ENCODE assay signal across 30 cellular contexts in the genomic region with DNA sequence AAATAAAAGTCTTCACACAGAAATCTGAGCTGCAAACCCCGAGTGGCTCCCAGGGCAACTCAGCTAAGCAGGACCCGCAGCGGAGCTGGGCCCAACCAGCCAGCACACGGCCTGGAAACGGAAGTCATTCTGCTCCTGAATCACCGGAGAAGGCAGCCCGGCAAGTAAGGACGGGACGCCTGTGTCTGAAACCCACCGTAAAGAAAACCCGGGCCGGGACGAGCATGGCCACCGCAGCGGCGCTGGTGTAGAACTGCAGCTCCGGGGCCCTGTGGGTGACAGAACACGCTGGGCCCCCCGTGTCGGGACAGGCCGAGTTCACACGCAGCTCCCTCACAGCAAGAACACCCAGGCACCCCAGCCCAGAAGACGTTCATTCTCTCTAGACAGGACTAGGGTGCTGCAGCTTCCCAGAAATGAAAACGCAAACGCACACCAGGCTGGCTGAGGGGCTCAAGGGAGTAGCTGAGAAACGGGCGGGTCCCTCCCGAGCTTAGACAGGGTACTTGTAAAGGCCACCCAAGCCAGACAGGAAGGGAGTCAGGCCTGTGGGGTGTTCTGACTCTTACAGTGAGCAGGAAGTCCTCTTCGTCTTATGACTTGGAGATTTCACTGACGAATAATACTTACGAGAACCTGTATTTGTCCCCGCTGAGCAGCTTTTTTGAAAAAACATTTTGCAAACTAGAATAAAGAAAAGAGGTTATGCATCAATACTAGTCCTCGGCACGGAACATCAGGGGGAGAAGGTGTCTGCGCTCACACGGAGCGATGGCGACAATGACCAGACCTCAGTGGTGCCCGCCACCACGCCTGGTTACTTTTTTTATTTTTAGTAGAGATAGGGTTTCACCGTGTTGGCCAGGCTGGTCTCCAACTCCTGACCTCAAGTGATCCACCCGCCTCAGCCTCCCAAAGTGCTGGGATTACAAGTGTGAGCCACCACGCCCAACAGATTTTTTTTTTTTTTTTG. TPM values are rescaled to one million over a fixed set of nuclear protein-coding genes. Genes with fewer than 3 reads are reported as not detected.
DNase-seq lines count a peak whose midpoint lies in the region; ATAC-seq, FAIRE-seq and TF ChIP-seq lines count a peak whose summit lies in the region.
"Had no signal": no experiment of that assay in that cellular context is flagged by ENCODE, and none has a peak within 500 bp of the region (broad histone marks: within the 10 kb centered on the region; RNA-seq: fewer than 3 reads in every experiment).

No MANE protein-coding gene starts in this region.

- TF ChIP-seq RAD21 in SK-N-SH (IDR thresholded peaks at IDR 0.05; ENCODE audit: low read length): no peak
- TF ChIP-seq RAD21 in HepG2 (CRISPR knock-in tag; IDR thresholded peaks at IDR 0.05): no peak

- H3K27ac ChIP-seq in SK-N-SH (ENCODE audit: low read depth in 2 of 2, low read length in 1 of 2) (no peak overlapping the region), HepG2 (ENCODE audit: extremely low read length, insufficient read depth, low read length) (no peak overlapping the region), spleen (peak overlapping the region in 1 of 8 donors; percentile 17)
- H3K27ac ChIP-seq: 22Rv1, gastrocnemius medialis, KMS-11, SK-N-MC had no signal

- TF ChIP-seq POLR2A in NB4 (IDR thresholded peaks at IDR 0.05; ENCODE audit: extremely low read depth, insufficient read length) (peak; percentile 52), HepG2 (IDR thresholded peaks at IDR 0.05; ENCODE audit: insufficient read depth in 1 of 2, low read depth in 2 of 2, low read length in 2 of 2) (no peak), spleen (IDR thresholded peaks at IDR 0.05) (no peak)

- H3K79me2 ChIP-seq in SK-N-SH (ENCODE audit: insufficient read depth): no peaks in the 10 kb centered on the region
- no peaks in the 10 kb centered on the region for H3K79me2 ChIP-seq in HepG2 (ENCODE audit: insufficient read depth, low read length)

- no peak overlapping the region for H3K4me2 ChIP-seq in SK-N-SH
- no peak overlapping the region for H3K4me2 ChIP-seq in HepG2 (ENCODE audit: low read depth, low read length)
- H3K4me2 ChIP-seq: KMS-11 had no signal

- ATAC-seq in SK-N-SH treated with all-trans-retinoic acid at 6 μM for 48 hours (no peak), HepG2 (no peak), GM18861 (IDR thresholded peaks at IDR 0.05; ENCODE audit: unreplicated experiment) (no peak)
- ATAC-seq: gastrocnemius medialis; stimulated activated effector memory CD8-positive, alpha-beta T cell treated with anti-CD3 and anti-CD28 coated beads, Interleukin-12 subunit alpha, Interleukin-12 subunit beta, amount 100 ng/mL, for 72 hours had no signal

- no peaks in the 10 kb centered on the region for H3K9me2 ChIP-seq in SK-N-SH

- TF ChIP-seq EP300 in SK-N-SH (IDR thresholded peaks at IDR 0.05; ENCODE audit: borderline replicate concordance in 1 of 2, low read depth in 1 of 2, low read length in 1 of 2): no peak
- TF ChIP-seq EP300 in HepG2 (IDR thresholded peaks at IDR 0.05; ENCODE audit: low read depth in 2 of 2, low read length in 2 of 2): no peak
- TF ChIP-seq EP300 in HepG2 (CRISPR knock-in tag; IDR thresholded peaks at IDR 0.05; ENCODE audit: borderline replicate concordance): no peak

- no peaks in the 10 kb centered on the region for H3K9me3 ChIP-seq in SK-N-SH
- no peaks in the 10 kb centered on the region for H3K9me3 ChIP-seq in HepG2 (ENCODE audit: low read length)
- no peaks in the 10 kb centered on the region for H3K9me3 ChIP-seq in spleen
- H3K9me3 ChIP-seq: gastrocnemius medialis had no signal

- H3K9ac ChIP-seq in SK-N-SH (no peak overlapping the region), HepG2 (ENCODE audit: insufficient read depth, low read depth, low read length) (no peak overlapping the region)
- H3K9ac ChIP-seq: KMS-11 had no signal

- H3K36me3 ChIP-seq in SK-N-SH (replicated peaks in 1 of 2; ENCODE audit: control insufficient read depth in 1 of 2, insufficient read depth in 2 of 2, low read length in 1 of 2): peaks cover 0 to 45% of the 10 kb centered on the region in 2 experiments
- H3K36me3 ChIP-seq in HepG2 (replicated peaks in 1 of 2; ENCODE audit: control insufficient read depth in 1 of 2, insufficient read depth in 2 of 2, low read length in 2 of 2): peaks cover 6 to 40% of the 10 kb centered on the region in 2 experiments; a peak in 4 of 5 replicates
- peaks cover 0 to 92% (median 61%) of the 10 kb centered on the region in 6 donors for H3K36me3 ChIP-seq in spleen

- TF ChIP-seq CTCF in SK-N-SH (IDR thresholded peaks at IDR 0.05): no peak
- TF ChIP-seq CTCF in NB4 (IDR thresholded peaks at IDR 0.05; ENCODE audit: low read depth, low read length): no peak
- TF ChIP-seq CTCF in HepG2 (CRISPR knock-in tag; IDR thresholded peaks at IDR 0.05): no peak
- TF ChIP-seq CTCF in spleen (IDR thresholded peaks at IDR 0.05 in 8 of 11, conservative IDR thresholded peaks at IDR 0.05 in 3 of 11): no peak

- peak; percentile 11 for DNase-seq in SK-N-SH
- peak; percentile 95 for DNase-seq in NB4 (ENCODE audit: low read depth)
- no peak for DNase-seq in HepG2 (ENCODE audit: low spot score)
- DNase-seq in spleen: peak; percentile 69
- no peak for DNase-seq in HuH-7.5 (ENCODE audit: low spot score)
- DNase-seq in NCI-H69 (lab: John Stamatoyannopoulos, UW): no peak
- DNase-seq: activated CD4-positive, alpha-beta T cell treated with anti-CD3 and anti-CD28 coated beads for 1 hour; activated CD8-positive, alpha-beta memory T cell treated with anti-CD3 and anti-CD28 coated beads for 24 hours; activated effector memory CD4-positive, alpha-beta T cell treated with anti-CD3 and anti-CD28 coated beads, Interleukin-2, amount 50 U/mL, for 16 hours; central memory CD4-positive, alpha-beta T cell; EL; gastrocnemius medialis; hippocampal formation; NCI-H1436 treated with DMSO at 0.1 percent for 48 hours; NCI-H446; RPMI8226; stimulated activated CD4-positive, alpha-beta T cell treated with anti-CD3 and anti-CD28 coated beads, Interleukin-2, amount 100 ng/mL, for 48 hours; substantia nigra; T-helper 2 cell had no signal

- WGBS in SK-N-SH (ENCODE audit: low lambda C conversion rate): 92% methylated on average over 28 of the region's 43 CpGs
- 97% methylated on average over 43 of the region's 43 CpGs for WGBS in HepG2 (ENCODE audit: low lambda C conversion rate)
- 87 to 92% (median 91%) methylated on average over 38 to 43 of the region's 43 CpGs for WGBS in spleen, 5 donors

- no TSS peak for BruUV-seq in HepG2 (replicated peaks; lab: Mats Ljungman, UMichigan)

- H3K27me3 ChIP-seq in SK-N-SH (ENCODE audit: insufficient read depth) (no peaks in the 10 kb centered on the region), HepG2 (ENCODE audit: control insufficient read depth in 1 of 2, insufficient read depth in 2 of 2, low read length in 2 of 2) (no peaks in the 10 kb centered on the region), spleen (replicated peaks in 1 of 7) (no peaks in the 10 kb centered on the region)
- H3K27me3 ChIP-seq: gastrocnemius medialis had no signal

- CTCF ChIA-PET in SK-N-SH (lab: Yijun Ruan, JAX) (no interaction called here), HepG2 (lab: Yijun Ruan, JAX; ENCODE audit: low intra/inter-chr PET ratio, low total read pairs) (no interaction called here)

- H3F3A ChIP-seq in SK-N-SH (replicated peaks; ENCODE audit: insufficient read depth): no peaks in the 10 kb centered on the region

- H2AFZ ChIP-seq in SK-N-SH (ENCODE audit: low read depth) (no peak overlapping the region), HepG2 (ENCODE audit: low read length) (no peak overlapping the region)

- H3K4me3 ChIP-seq in SK-N-SH (ENCODE audit: low read depth in 2 of 2, low read length in 1 of 2) (no peak overlapping the region), NB4 (ENCODE audit: low read depth, low read length) (peak overlapping the region; percentile 54), HepG2 (replicated peaks in 1 of 3; ENCODE audit: insufficient read depth in 1 of 3, low read depth in 2 of 3, low read length in 3 of 3) (no peak overlapping the region), spleen (no peak overlapping the region)
- H3K4me3 ChIP-seq: gastrocnemius medialis, SK-N-MC had no signal

- no peak for FAIRE-seq in HepG2 (lab: Jason Lieb, UNC)
- FAIRE-seq: endometrium, GM12892 had no signal

- in situ Hi-C loops in HepG2 (cut with HindIII; ENCODE audit: extremely low pct_ligation_motif_present, low pct_unique_long_range_greater_than_20kb): no loop called here

- intact Hi-C loops in HepG2 (cut with micrococcal nuclease; ENCODE audit: unreplicated experiment) (no loop called here), spleen (cut with DNase I; ENCODE audit: low total_unique reads) (loop anchor here (10.0 kb wide), 1 partner anchor 55 kb away; the partner anchor contains the start of gene CDK11A)

- no peaks in the 10 kb centered on the region for H4K20me1 ChIP-seq in SK-N-SH (ENCODE audit: insufficient read depth)
- no peaks in the 10 kb centered on the region for H4K20me1 ChIP-seq in HepG2 (ENCODE audit: insufficient read depth, low read length)

- POLR2A ChIA-PET in SK-N-SH (lab: Yijun Ruan, JAX) (no interaction called here), HepG2 (lab: Yijun Ruan, JAX) (interaction anchor here (0.6 kb wide), 1 partner anchor 10 kb away, joined by 3 read pairs; no protein-coding TSS in a partner anchor)

- H3K4me1 ChIP-seq in SK-N-SH (ENCODE audit: control insufficient read depth in 1 of 2, insufficient read depth in 2 of 2, low read depth in 1 of 2, low read length in 1 of 2) (no peaks in the 10 kb centered on the region; a peak in 1 of 4 replicates), HepG2 (ENCODE audit: insufficient read depth, low read length) (no peaks in the 10 kb centered on the region), spleen (peaks cover 0 to 12% (median 0%) of the 10 kb centered on the region in 6 donors)
- H3K4me1 ChIP-seq: gastrocnemius medialis had no signal

RNA-seq across cellular contexts. Expression of gene CDK11B, which starts 10.9 kb away (rescaled TPM):
- 11.3 and 15.0 TPM in 2 replicates for polyA plus RNA-seq in SK-N-SH (2012; rRNA removed)
- polyA plus RNA-seq in SK-N-SH (2012; cell fraction: cytosol; rRNA removed): 13.7 and 15.0 TPM in 2 replicates
- polyA plus RNA-seq in SK-N-SH (2012; cell fraction: nucleus; rRNA removed): 31.3 and 32.9 TPM in 2 replicates
- total RNA-seq in HepG2 (2016; rRNA removed; fragmentation: Illumina TruSeq; extraction: Trizol): 12.4 and 15.1 TPM in 2 replicates
- 2.3 and 3.1 TPM in 2 replicates for total RNA-seq in HepG2 (2016; cell fraction: cytosol; rRNA removed; fragmentation: Illumina TruSeq; extraction: Trizol; ENCODE audit: low read depth)
- total RNA-seq in HepG2 (2016; cell fraction: insoluble cytoplasmic fraction; rRNA removed; fragmentation: Illumina TruSeq; extraction: Trizol): 9.4 and 16.6 TPM in 2 replicates
- 3.6 and 4.3 TPM in 2 replicates for total RNA-seq in HepG2 (2016; cell fraction: membrane; rRNA removed; fragmentation: Illumina TruSeq; extraction: Trizol)
- total RNA-seq in HepG2 (2016; cell fraction: nucleus; rRNA removed; fragmentation: Illumina TruSeq; extraction: Trizol): 11.2 TPM in 2 replicates
- 3.6 and 3.9 TPM in 2 replicates for polyA plus RNA-seq in HepG2 (2011; rRNA removed)
- 3.1 TPM in 2 replicates for polyA plus RNA-seq in HepG2 (2011; cell fraction: cytosol; rRNA removed)
- 20.3 and 22.5 TPM in 2 replicates for polyA plus RNA-seq in HepG2 (2011; cell fraction: nucleus; rRNA removed)
- polyA plus RNA-seq in HepG2 (2012): 15.9 and 17.5 TPM in 2 replicates
- 1.4 and 2.2 TPM in 2 replicates for polyA plus RNA-seq in HepG2 (2016; cell fraction: cytosol; fragmentation: Illumina TruSeq; extraction: Trizol; ENCODE audit: low read depth)
- polyA plus RNA-seq in HepG2 (2016; cell fraction: insoluble cytoplasmic fraction; fragmentation: Illumina TruSeq; extraction: Trizol; ENCODE audit: low read depth): 21.8 and 26.2 TPM in 2 replicates
- 4.1 TPM in 2 replicates for polyA plus RNA-seq in HepG2 (2016; cell fraction: membrane; fragmentation: Illumina TruSeq; extraction: Trizol; ENCODE audit: low read depth)
- 56.5 and 61.8 TPM in 2 replicates for polyA plus RNA-seq in HepG2 (2016; cell fraction: nucleus; fragmentation: Illumina TruSeq; extraction: Trizol; ENCODE audit: insufficient read depth, low read depth)
- 2.6 and 3.1 TPM in 2 replicates for polyA minus RNA-seq in HepG2 (2011; rRNA and poly(A)+ RNA removed; ENCODE audit: low replicate concordance)
- polyA minus RNA-seq in HepG2 (2011; cell fraction: cytosol; rRNA and poly(A)+ RNA removed): 2.2 and 3.0 TPM in 2 replicates
- polyA minus RNA-seq in HepG2 (2011; cell fraction: nucleus; rRNA and poly(A)+ RNA removed): 3.1 and 3.4 TPM in 2 replicates
- 10 to 100 TPM; 19.4 to 34.1 (median 27.9) TPM for total RNA-seq in spleen
- 10 to 100 TPM; 20.0 to 38.2 (median 31.2) TPM for polyA plus RNA-seq in spleen

RNA-seq across cellular contexts. Expression of gene SLC35E2B, which starts 22.8 kb away (rescaled TPM):
- polyA plus RNA-seq in SK-N-SH (2012; rRNA removed) (20.5 and 20.6 TPM in 2 replicates), HepG2 (2011; rRNA removed) (19.7 and 25.8 TPM in 2 replicates), spleen (10 to 100 TPM; 18.3 to 26.7 (median 21.9) TPM)
- polyA plus RNA-seq in SK-N-SH (2012; cell fraction: cytosol; rRNA removed): 15.5 and 19.2 TPM in 2 replicates
- polyA plus RNA-seq in SK-N-SH (2012; cell fraction: nucleus; rRNA removed): 58.2 and 59.5 TPM in 2 replicates
- total RNA-seq in HepG2 (2016; rRNA removed; fragmentation: Illumina TruSeq; extraction: Trizol) (10.2 and 14.1 TPM in 2 replicates), spleen (100 to 1,000 TPM in 1 of 7 donors, 10 to 100 TPM in 6; 48.3 to 105 (median 63.1) TPM)
- 6.4 and 6.9 TPM in 2 replicates for total RNA-seq in HepG2 (2016; cell fraction: cytosol; rRNA removed; fragmentation: Illumina TruSeq; extraction: Trizol; ENCODE audit: low read depth)
- total RNA-seq in HepG2 (2016; cell fraction: insoluble cytoplasmic fraction; rRNA removed; fragmentation: Illumina TruSeq; extraction: Trizol): 8.0 and 14.4 TPM in 2 replicates
- total RNA-seq in HepG2 (2016; cell fraction: membrane; rRNA removed; fragmentation: Illumina TruSeq; extraction: Trizol): 9.4 and 10.0 TPM in 2 replicates
- 15.3 and 21.0 TPM in 2 replicates for total RNA-seq in HepG2 (2016; cell fraction: nucleus; rRNA removed; fragmentation: Illumina TruSeq; extraction: Trizol)
- polyA plus RNA-seq in HepG2 (2011; cell fraction: cytosol; rRNA removed): 14.2 and 15.2 TPM in 2 replicates
- polyA plus RNA-seq in HepG2 (2011; cell fraction: nucleus; rRNA removed): 73.9 and 74.2 TPM in 2 replicates
- polyA plus RNA-seq in HepG2 (2012): 16.8 and 19.4 TPM in 2 replicates
- 2.0 TPM in 2 replicates for polyA plus RNA-seq in HepG2 (2016; cell fraction: cytosol; fragmentation: Illumina TruSeq; extraction: Trizol; ENCODE audit: low read depth)
- polyA plus RNA-seq in HepG2 (2016; cell fraction: insoluble cytoplasmic fraction; fragmentation: Illumina TruSeq; extraction: Trizol; ENCODE audit: low read depth): 10.1 and 12.8 TPM in 2 replicates
- polyA plus RNA-seq in HepG2 (2016; cell fraction: membrane; fragmentation: Illumina TruSeq; extraction: Trizol; ENCODE audit: low read depth): 5.9 and 6.3 TPM in 2 replicates
- polyA plus RNA-seq in HepG2 (2016; cell fraction: nucleus; fragmentation: Illumina TruSeq; extraction: Trizol; ENCODE audit: insufficient read depth, low read depth): 59.0 and 64.5 TPM in 2 replicates
- 23.7 and 29.9 TPM in 2 replicates for polyA minus RNA-seq in HepG2 (2011; rRNA and poly(A)+ RNA removed; ENCODE audit: low replicate concordance)
- 12.5 and 12.9 TPM in 2 replicates for polyA minus RNA-seq in HepG2 (2011; cell fraction: cytosol; rRNA and poly(A)+ RNA removed)
- polyA minus RNA-seq in HepG2 (2011; cell fraction: nucleus; rRNA and poly(A)+ RNA removed): 19.1 and 24.4 TPM in 2 replicates

RNA-seq across cellular contexts. Expression of gene MMP23B, which starts 37.8 kb away (rescaled TPM):
- polyA plus RNA-seq in SK-N-SH (2012; rRNA removed): 0.96 and 1.2 TPM in 2 replicates
- 0.10 and 0.15 TPM in 2 replicates for polyA plus RNA-seq in SK-N-SH (2012; cell fraction: cytosol; rRNA removed)
- 9.6 and 17.1 TPM in 2 replicates for polyA plus RNA-seq in SK-N-SH (2012; cell fraction: nucleus; rRNA removed)
- total RNA-seq in HepG2 (2016; rRNA removed; fragmentation: Illumina TruSeq; extraction: Trizol): 0.75 and 1.0 TPM in 2 replicates
- 1.0 and 1.4 TPM in 2 replicates for total RNA-seq in HepG2 (2016; cell fraction: cytosol; rRNA removed; fragmentation: Illumina TruSeq; extraction: Trizol; ENCODE audit: low read depth)
- 0.46 and 1.8 TPM in 2 replicates for total RNA-seq in HepG2 (2016; cell fraction: insoluble cytoplasmic fraction; rRNA removed; fragmentation: Illumina TruSeq; extraction: Trizol)
- total RNA-seq in HepG2 (2016; cell fraction: membrane; rRNA removed; fragmentation: Illumina TruSeq; extraction: Trizol): 1.1 and 1.5 TPM in 2 replicates
- 2.1 and 2.7 TPM in 2 replicates for total RNA-seq in HepG2 (2016; cell fraction: nucleus; rRNA removed; fragmentation: Illumina TruSeq; extraction: Trizol)
- polyA plus RNA-seq in HepG2 (2011; rRNA removed): 0.61 and 2.0 TPM in 2 replicates
- 0.92 and 1.5 TPM in 2 replicates for polyA plus RNA-seq in HepG2 (2011; cell fraction: cytosol; rRNA removed)
- polyA plus RNA-seq in HepG2 (2011; cell fraction: nucleus; rRNA removed): 16.7 and 18.0 TPM in 2 replicates
- 0.85 and 1.5 TPM in 2 replicates for polyA plus RNA-seq in HepG2 (2012)
- polyA plus RNA-seq in HepG2 (2016; cell fraction: cytosol; fragmentation: Illumina TruSeq; extraction: Trizol; ENCODE audit: low read depth): 0.46 and 1.3 TPM in 2 replicates
- polyA plus RNA-seq in HepG2 (2016; cell fraction: insoluble cytoplasmic fraction; fragmentation: Illumina TruSeq; extraction: Trizol; ENCODE audit: low read depth): 0.38 and 0.46 TPM in 2 replicates
- 0.78 and 1.4 TPM in 2 replicates for polyA plus RNA-seq in HepG2 (2016; cell fraction: membrane; fragmentation: Illumina TruSeq; extraction: Trizol; ENCODE audit: low read depth)
- polyA plus RNA-seq in HepG2 (2016; cell fraction: nucleus; fragmentation: Illumina TruSeq; extraction: Trizol; ENCODE audit: insufficient read depth, low read depth): 0.47 and 1.1 TPM in 2 replicates
- polyA minus RNA-seq in HepG2 (2011; rRNA and poly(A)+ RNA removed; ENCODE audit: low replicate concordance): 0.54 and 0.75 TPM in 2 replicates
- 0.79 TPM in 1 of 2 replicates, not detected in the other for polyA minus RNA-seq in HepG2 (2011; cell fraction: cytosol; rRNA and poly(A)+ RNA removed)
- 0.77 and 1.4 TPM in 2 replicates for polyA minus RNA-seq in HepG2 (2011; cell fraction: nucleus; rRNA and poly(A)+ RNA removed)
- total RNA-seq in spleen: 1 to 10 TPM; 1.4 to 7.3 (median 5.8) TPM
- 1 to 10 TPM; 4.2 to 9.3 (median 6.3) TPM for polyA plus RNA-seq in spleen
- total RNA-seq: dermis microvascular lymphatic vessel endothelial cell, H4, HT1080 had no signal

RNA-seq across cellular contexts. Expression of gene CDK11A, which starts 54.4 kb away (rescaled TPM):
- polyA plus RNA-seq in SK-N-SH (2012; rRNA removed): 22.0 and 24.0 TPM in 2 replicates
- 9.6 and 10.1 TPM in 2 replicates for polyA plus RNA-seq in SK-N-SH (2012; cell fraction: cytosol; rRNA removed)
- 159 and 185 TPM in 2 replicates for polyA plus RNA-seq in SK-N-SH (2012; cell fraction: nucleus; rRNA removed)
- total RNA-seq in HepG2 (2016; rRNA removed; fragmentation: Illumina TruSeq; extraction: Trizol): 4.7 and 17.9 TPM in 2 replicates
- total RNA-seq in HepG2 (2016; cell fraction: cytosol; rRNA removed; fragmentation: Illumina TruSeq; extraction: Trizol; ENCODE audit: low read depth): 26.1 and 31.2 TPM in 2 replicates
- total RNA-seq in HepG2 (2016; cell fraction: insoluble cytoplasmic fraction; rRNA removed; fragmentation: Illumina TruSeq; extraction: Trizol): 4.9 and 21.2 TPM in 2 replicates
- 6.7 TPM in 2 replicates for total RNA-seq in HepG2 (2016; cell fraction: membrane; rRNA removed; fragmentation: Illumina TruSeq; extraction: Trizol)
- 29.5 and 30.0 TPM in 2 replicates for total RNA-seq in HepG2 (2016; cell fraction: nucleus; rRNA removed; fragmentation: Illumina TruSeq; extraction: Trizol)
- 11.2 and 14.2 TPM in 2 replicates for polyA plus RNA-seq in HepG2 (2011; rRNA removed)
- 2.1 and 5.1 TPM in 2 replicates for polyA plus RNA-seq in HepG2 (2011; cell fraction: cytosol; rRNA removed)
- 158 and 182 TPM in 2 replicates for polyA plus RNA-seq in HepG2 (2011; cell fraction: nucleus; rRNA removed)
- polyA plus RNA-seq in HepG2 (2012): 22.5 and 32.0 TPM in 2 replicates
- 3.1 and 4.1 TPM in 2 replicates for polyA plus RNA-seq in HepG2 (2016; cell fraction: cytosol; fragmentation: Illumina TruSeq; extraction: Trizol; ENCODE audit: low read depth)
- 7.1 and 9.9 TPM in 2 replicates for polyA plus RNA-seq in HepG2 (2016; cell fraction: insoluble cytoplasmic fraction; fragmentation: Illumina TruSeq; extraction: Trizol; ENCODE audit: low read depth)
- 3.9 and 4.2 TPM in 2 replicates for polyA plus RNA-seq in HepG2 (2016; cell fraction: membrane; fragmentation: Illumina TruSeq; extraction: Trizol; ENCODE audit: low read depth)
- polyA plus RNA-seq in HepG2 (2016; cell fraction: nucleus; fragmentation: Illumina TruSeq; extraction: Trizol; ENCODE audit: insufficient read depth, low read depth): 134 and 148 TPM in 2 replicates
- 8.3 and 9.0 TPM in 2 replicates for polyA minus RNA-seq in HepG2 (2011; rRNA and poly(A)+ RNA removed; ENCODE audit: low replicate concordance)
- 64.2 and 65.9 TPM in 2 replicates for polyA minus RNA-seq in HepG2 (2011; cell fraction: cytosol; rRNA and poly(A)+ RNA removed)
- 24.2 and 24.7 TPM in 2 replicates for polyA minus RNA-seq in HepG2 (2011; cell fraction: nucleus; rRNA and poly(A)+ RNA removed)
- total RNA-seq in spleen: 100 to 1,000 TPM in 1 of 7 donors, 10 to 100 TPM in 6; 54.2 to 101 (median 77.1) TPM
- 100 to 1,000 TPM in 1 of 3 donors, 10 to 100 TPM in 2; 29.3 to 123 (median 70.1) TPM for polyA plus RNA-seq in spleen

RNA-seq across cellular contexts. Expression of gene MIB2, which starts 54.5 kb away (rescaled TPM):
- polyA plus RNA-seq in SK-N-SH (2012; rRNA removed): 40.4 and 45.4 TPM in 2 replicates
- 9.2 and 14.6 TPM in 2 replicates for polyA plus RNA-seq in SK-N-SH (2012; cell fraction: cytosol; rRNA removed)
- 262 and 389 TPM in 2 replicates for polyA plus RNA-seq in SK-N-SH (2012; cell fraction: nucleus; rRNA removed)
- 10.3 and 30.4 TPM in 2 replicates for total RNA-seq in HepG2 (2016; rRNA removed; fragmentation: Illumina TruSeq; extraction: Trizol)
- 16.4 and 16.7 TPM in 2 replicates for total RNA-seq in HepG2 (2016; cell fraction: cytosol; rRNA removed; fragmentation: Illumina TruSeq; extraction: Trizol; ENCODE audit: low read depth)
- total RNA-seq in HepG2 (2016; cell fraction: insoluble cytoplasmic fraction; rRNA removed; fragmentation: Illumina TruSeq; extraction: Trizol): 9.2 and 32.3 TPM in 2 replicates
- 20.6 and 22.6 TPM in 2 replicates for total RNA-seq in HepG2 (2016; cell fraction: membrane; rRNA removed; fragmentation: Illumina TruSeq; extraction: Trizol)
- 24.1 and 25.9 TPM in 2 replicates for total RNA-seq in HepG2 (2016; cell fraction: nucleus; rRNA removed; fragmentation: Illumina TruSeq; extraction: Trizol)
- polyA plus RNA-seq in HepG2 (2011; rRNA removed): 19.9 and 31.3 TPM in 2 replicates
- polyA plus RNA-seq in HepG2 (2011; cell fraction: cytosol; rRNA removed): 12.2 and 30.4 TPM in 2 replicates
- polyA plus RNA-seq in HepG2 (2011; cell fraction: nucleus; rRNA removed): 421 and 707 TPM in 2 replicates
- 16.8 and 35.3 TPM in 2 replicates for polyA plus RNA-seq in HepG2 (2012)
- 15.5 and 15.9 TPM in 2 replicates for polyA plus RNA-seq in HepG2 (2016; cell fraction: cytosol; fragmentation: Illumina TruSeq; extraction: Trizol; ENCODE audit: low read depth)
- 9.4 and 11.7 TPM in 2 replicates for polyA plus RNA-seq in HepG2 (2016; cell fraction: insoluble cytoplasmic fraction; fragmentation: Illumina TruSeq; extraction: Trizol; ENCODE audit: low read depth)
- 14.1 and 15.4 TPM in 2 replicates for polyA plus RNA-seq in HepG2 (2016; cell fraction: membrane; fragmentation: Illumina TruSeq; extraction: Trizol; ENCODE audit: low read depth)
- 59.2 and 75.4 TPM in 2 replicates for polyA plus RNA-seq in HepG2 (2016; cell fraction: nucleus; fragmentation: Illumina TruSeq; extraction: Trizol; ENCODE audit: insufficient read depth, low read depth)
- polyA minus RNA-seq in HepG2 (2011; rRNA and poly(A)+ RNA removed; ENCODE audit: low replicate concordance): 24.6 and 100 TPM in 2 replicates
- 27.4 and 28.8 TPM in 2 replicates for polyA minus RNA-seq in HepG2 (2011; cell fraction: cytosol; rRNA and poly(A)+ RNA removed)
- 51.5 and 62.8 TPM in 2 replicates for polyA minus RNA-seq in HepG2 (2011; cell fraction: nucleus; rRNA and poly(A)+ RNA removed)
- 10 to 100 TPM; 46.2 to 76.5 (median 72.0) TPM for total RNA-seq in spleen
- 100 to 1,000 TPM in 1 of 3 donors, 10 to 100 TPM in 2; 49.6 to 165 (median 74.1) TPM for polyA plus RNA-seq in spleen

Comparison
In these comparisons a context has a peak if more than half of its experiments do, and no peak if none do; other contexts are left out.
1. DNase-seq: peak in SK-N-SH (single experiment), NB4 (single experiment) and spleen (single experiment); none in HepG2 (single experiment), HuH-7.5 (single experiment) and NCI-H69 (single experiment).